Comparison of ENCODE assay signal across 8 cellular contexts in genomic region chr16:15434425-15435215, GRCh38. TPM values are rescaled to one million over a fixed set of nuclear protein-coding genes. Genes with fewer than 3 reads are reported as not detected.
DNase-seq lines count a peak whose midpoint lies in the region; ATAC-seq lines count a peak whose summit lies in the region.

Gene BMERB1 (plus strand): TSS chr16:15434588. CDS start chr16:15434654, 66 bp downstream.

- no peaks in the 10 kb centered on the region for H3K36me3 ChIP-seq in skeletal muscle satellite cell (ENCODE audit: insufficient read depth, low read length)

- H3K4me1 Mint-ChIP-seq in immature natural killer cell: peaks cover 14 to 18% of the 10 kb centered on the region in 2 donors

- H3K27me3 Mint-ChIP-seq in immature natural killer cell (ENCODE audit: low read depth in 3 of 3): peaks cover 0 to 10% (median 5%) of the 10 kb centered on the region in 3 donors

- peak within 1 kb of the TSS; percentile 63 to 86 (median 77) for H3K4me3 Mint-ChIP-seq in immature natural killer cell

- H3K27ac Mint-ChIP-seq in immature natural killer cell: peak within 1 kb of the TSS in 3 of 6 donors; percentile 18 to 80 (median 64)

- ATAC-seq in GM21576 (IDR thresholded peaks at IDR 0.05; ENCODE audit: unreplicated experiment): no peak

- peak within 1 kb of the TSS; percentile 85 for H3K9ac ChIP-seq in skeletal muscle satellite cell (ENCODE audit: low read depth, low read length)

- no peaks in the 10 kb centered on the region for H3K9me3 Mint-ChIP-seq in immature natural killer cell

- peak within 1 kb of the TSS; percentile 98 for H3K4me3 ChIP-seq in skeletal muscle satellite cell (ENCODE audit: low read length)

- H3K36me3 Mint-ChIP-seq in immature natural killer cell: no peaks in the 10 kb centered on the region

- no peaks in the 10 kb centered on the region for H3K27me3 ChIP-seq in skeletal muscle satellite cell (ENCODE audit: control insufficient read depth, insufficient read depth, low read length)

- DNase-seq in AG08395 (ENCODE audit: low spot score): peak; percentile 94
- DNase-seq in HuH-7 (ENCODE audit: low spot score): peak; percentile 55
- peak; percentile 20 to 52 for DNase-seq in activated CD4-positive, alpha-beta T cell treated with anti-CD3 and anti-CD28 coated beads for 4 hours
- DNase-seq in central memory CD4-positive, alpha-beta T cell: peak; percentile 1
- DNase-seq in immature natural killer cell: peak in 2 of 3 donors; percentile 29 to 61
- no peak for DNase-seq in NAMALWA (ENCODE audit: low spot score)

- peak within 1 kb of the TSS; percentile 98 for H3K4me2 ChIP-seq in skeletal muscle satellite cell (ENCODE audit: low read length)

- H3K4me1 ChIP-seq in skeletal muscle satellite cell (ENCODE audit: control insufficient read depth, insufficient read depth, low read length): peaks cover 18% of the 10 kb centered on the region

- no peaks in the 10 kb centered on the region for H3K9me3 ChIP-seq in skeletal muscle satellite cell (replicated peaks; ENCODE audit: low read length)

RNA-seq across cellular contexts. Expression of gene BMERB1, which starts in this region (rescaled TPM):
- 1 to 10 TPM; 1.9 to 4.4 (median 3.0) TPM for polyA plus RNA-seq in immature natural killer cell
- 27.4 and 32.1 TPM in 2 replicates for total RNA-seq in skeletal muscle satellite cell (2012; rRNA removed)
